ENCODE assay signal across 10 cellular contexts in genomic region chr2:68122680-68122964, GRCh38. TPM values are rescaled to one million over a fixed set of nuclear protein-coding genes. Genes with fewer than 3 reads are reported as not detected.
DNase-seq lines count a peak whose midpoint lies in the region; ATAC-seq and TF ChIP-seq lines count a peak whose summit lies in the region.
"Had no signal": no experiment of that assay in that cellular context is flagged by ENCODE, and none has a peak within 500 bp of the region (broad histone marks: within the 10 kb centered on the region; RNA-seq: fewer than 3 reads in every experiment).

No MANE protein-coding gene starts in this region.

- no peaks in the 10 kb centered on the region for H3K27me3 ChIP-seq in CD4-positive, alpha-beta T cell (ENCODE audit: control insufficient read depth, insufficient read depth, low read length)
- no peaks in the 10 kb centered on the region for H3K27me3 ChIP-seq in upper lobe of left lung
- H3K27me3 ChIP-seq: SJSA1 had no signal

- POLR2A ChIA-PET in CD4-positive, alpha-beta T cell (lab: Charles Lee) = interaction anchor here (1.3 kb wide), 1 partner anchor 160 kb away, joined by 4 read pairs; no protein-coding TSS in a partner anchor

- TF ChIP-seq EP300 in upper lobe of left lung (IDR thresholded peaks at IDR 0.05) = no peak

- intact Hi-C loops in CD4-positive, alpha-beta T cell (cut with DNase I, micrococcal nuclease) = loop anchor here (1.0 to 5.0 kb wide), 4 partner anchors 75 to 319 kb away; no protein-coding TSS in a partner anchor

- H3K36me3 Mint-ChIP-seq in CD4-positive, alpha-beta T cell (ENCODE audit: low read depth) = no peaks in the 10 kb centered on the region
- H3K36me3 Mint-ChIP-seq in osteocyte (ENCODE audit: unreplicated experiment) = no peaks in the 10 kb centered on the region

- CTCF ChIA-PET in CD4-positive, alpha-beta T cell (lab: Charles Lee) = interaction anchor here (0.7 to 3.4 kb wide), 22 partner anchors 10 to 319 kb away, joined by 3 to 19 read pairs (median 4); no protein-coding TSS in a partner anchor

- H3K4me3 ChIP-seq in coronary artery (no peak overlapping the region), upper lobe of left lung (no peak overlapping the region)
- H3K4me3 ChIP-seq: SJSA1 had no signal

- H3K27me3 Mint-ChIP-seq in CD4-positive, alpha-beta T cell = no peaks in the 10 kb centered on the region
- peaks cover 10% of the 10 kb centered on the region for H3K27me3 Mint-ChIP-seq in osteocyte (ENCODE audit: unreplicated experiment)

- peaks cover 5% of the 10 kb centered on the region for H3K4me1 Mint-ChIP-seq in CD4-positive, alpha-beta T cell (ENCODE audit: low read depth)
- H3K4me1 Mint-ChIP-seq in osteocyte (ENCODE audit: unreplicated experiment) = peaks cover 2% of the 10 kb centered on the region

- no peak overlapping the region for H3K4me3 Mint-ChIP-seq in CD4-positive, alpha-beta T cell
- peak overlapping the region; percentile 39 for H3K4me3 Mint-ChIP-seq in osteocyte (ENCODE audit: unreplicated experiment)

- WGBS in upper lobe of left lung, 2 donors = 34 to 39% methylated on average over 8 of the region's 8 CpGs

- H3K9me3 Mint-ChIP-seq in CD4-positive, alpha-beta T cell = no peaks in the 10 kb centered on the region
- H3K9me3 Mint-ChIP-seq in osteocyte (ENCODE audit: unreplicated experiment) = no peaks in the 10 kb centered on the region

- H3K9me3 ChIP-seq in CD4-positive, alpha-beta T cell (ENCODE audit: control insufficient read depth, low read length) = no peaks in the 10 kb centered on the region
- H3K9me3 ChIP-seq in upper lobe of left lung = no peaks in the 10 kb centered on the region
- H3K9me3 ChIP-seq: SJSA1 had no signal

- ATAC-seq in CD4-positive, alpha-beta T cell (ENCODE audit: poor library complexity) = no peak
- no peak for ATAC-seq in upper lobe of left lung (ENCODE audit: low FRiP score in 2 of 2)

- peak; percentile 63 for TF ChIP-seq CTCF in CD4-positive, alpha-beta T cell (IDR thresholded peaks at IDR 0.05)
- TF ChIP-seq CTCF in LNCAP (IDR thresholded peaks at IDR 0.05) (peak; percentile 11), coronary artery (IDR thresholded peaks at IDR 0.05) (peak; percentile 12), osteocyte (IDR thresholded peaks at IDR 0.05) (no peak), upper lobe of left lung (IDR thresholded peaks at IDR 0.05) (no peak)

- TF ChIP-seq POLR2A in upper lobe of left lung (IDR thresholded peaks at IDR 0.05) = no peak

- no peak overlapping the region for H3K27ac Mint-ChIP-seq in CD4-positive, alpha-beta T cell
- H3K27ac Mint-ChIP-seq in osteocyte (ENCODE audit: unreplicated experiment) = no peak overlapping the region

- H3K36me3 ChIP-seq in upper lobe of left lung = no peaks in the 10 kb centered on the region
- H3K36me3 ChIP-seq: SJSA1 had no signal

- H3K27ac ChIP-seq in CD4-positive, alpha-beta T cell (ENCODE audit: low read depth, low read length) = no peak overlapping the region
- H3K27ac ChIP-seq in coronary artery (no peak overlapping the region), upper lobe of left lung (no peak overlapping the region)
- H3K27ac ChIP-seq: SJSA1 had no signal

- DNase-seq in CD4-positive, alpha-beta T cell = no peak
- DNase-seq in coronary artery (ENCODE audit: low spot score) = no peak
- DNase-seq in osteocyte (ENCODE audit: extremely low spot score, unreplicated experiment) = no peak
- no peak for DNase-seq in germinal center (ENCODE audit: low spot score)
- DNase-seq in upper lobe of left lung = no peak
- no peak for DNase-seq in iPS-NIHi7 (ENCODE audit: extremely low spot score)
- no peak for DNase-seq in hypothalamus (lab: John Stamatoyannopoulos, UW)
- DNase-seq: NCI-H524 treated with DMSO at 0.1 percent for 48 hours had no signal

- H3K4me1 ChIP-seq in upper lobe of left lung = peaks cover 2 to 8% (median 5%) of the 10 kb centered on the region in 4 donors

RNA-seq across cellular contexts. Expression of gene PNO1, which starts 35.1 kb away (rescaled TPM):
- 10 to 100 TPM; 27.1 to 29.5 TPM for total RNA-seq in CD4-positive, alpha-beta T cell
- total RNA-seq in osteocyte (10.3 and 11.3 TPM in 2 replicates), upper lobe of left lung (10 to 100 TPM in 4 of 6 donors, 1 to 10 TPM in 2; 7.2 to 28.1 (median 13.6) TPM)

RNA-seq across cellular contexts. Expression of gene C1D, which starts 59.8 kb away (rescaled TPM):
- total RNA-seq in CD4-positive, alpha-beta T cell = 10 to 100 TPM; 16.2 to 16.4 TPM
- total RNA-seq in osteocyte (19.3 and 21.1 TPM in 2 replicates), upper lobe of left lung (10 to 100 TPM in 4 of 6 donors, 1 to 10 TPM in 2; 3.3 to 59.5 (median 22.0) TPM)

Comparison
In these comparisons a context has a peak if more than half of its experiments do, and no peak if none do; other contexts are left out.
1. CTCF ChIP-seq: peak in CD4-positive, alpha-beta T cell (single experiment), LNCAP (single experiment) and coronary artery (single experiment); none in osteocyte (single experiment) and upper lobe of left lung (0 of 6).